In genomic region chr5:4182144-4182543, GRCh38 we compare ENCODE assay signal across 28 cellular contexts.
"Had no signal": no experiment of that assay in that cellular context is flagged by ENCODE, and none has a peak within 500 bp of the region (broad histone marks: within the 10 kb centered on the region; RNA-seq: fewer than 3 reads in every experiment).

No MANE protein-coding gene starts in this region.

- H3K4me3 ChIP-seq: stomach, suprapubic skin, testis, thoracic aorta, thyroid gland, tibial artery, tibial nerve, transverse colon, upper lobe of left lung, upper lobe of right lung, uterus, vagina had no signal

- H3K4me1 Mint-ChIP-seq: stimulated activated effector memory CD8-positive, alpha-beta T cell treated with anti-CD3 and anti-CD28 coated beads, Interleukin-12 subunit alpha, Interleukin-12 subunit beta, amount 100 ng/mL, for 72 hours; stimulated activated memory B cell treated with anti-CD40 and anti-IgM and Interleukin-4, amounts not matched to agents 10 μg/mL and 1 μg/mL and 100 μg/mL, for 72 hours; stimulated activated naive B cell treated with anti-CD40 and anti-IgM and Interleukin-4, amounts not matched to agents 10 μg/mL and 1 μg/mL and 100 μg/mL, for 72 hours; stimulated activated naive CD8-positive, alpha-beta T cell treated with anti-CD3 and anti-CD28 coated beads, Interleukin-15, amount 100 ng/mL, for 72 hours had no signal

- H3K4me3 Mint-ChIP-seq: stimulated activated effector memory CD8-positive, alpha-beta T cell treated with anti-CD3 and anti-CD28 coated beads, Interleukin-12 subunit alpha, Interleukin-12 subunit beta, amount 100 ng/mL, for 72 hours; stimulated activated memory B cell treated with anti-CD40 and anti-IgM and Interleukin-4, amounts not matched to agents 10 μg/mL and 1 μg/mL and 100 μg/mL, for 72 hours; stimulated activated naive B cell treated with anti-CD40 and anti-IgM and Interleukin-4, amounts not matched to agents 10 μg/mL and 1 μg/mL and 100 μg/mL, for 72 hours; stimulated activated naive CD8-positive, alpha-beta T cell treated with anti-CD3 and anti-CD28 coated beads, Interleukin-15, amount 100 ng/mL, for 72 hours; stimulated activated naive CD8-positive, alpha-beta T cell treated with anti-CD3 and anti-CD28 coated beads, Interleukin-15, Interleukin-2, amounts not matched to agents 100 ng/mL and 50 ng/mL, for 24 hours; type B pancreatic cell had no signal

- H3K4me1 ChIP-seq: stomach, suprapubic skin, testis, thyroid gland, tibial artery, tibial nerve, transverse colon, upper lobe of left lung, upper lobe of right lung, uterus, vagina had no signal

- H3K27ac Mint-ChIP-seq: stimulated activated effector memory CD8-positive, alpha-beta T cell treated with anti-CD3 and anti-CD28 coated beads, Interleukin-12 subunit alpha, Interleukin-12 subunit beta, amount 100 ng/mL, for 72 hours; stimulated activated memory B cell treated with anti-CD40 and anti-IgM and Interleukin-4, amounts not matched to agents 10 μg/mL and 1 μg/mL and 100 μg/mL, for 72 hours; stimulated activated naive B cell treated with anti-CD40 and anti-IgM and Interleukin-4, amounts not matched to agents 10 μg/mL and 1 μg/mL and 100 μg/mL, for 72 hours; stimulated activated naive CD8-positive, alpha-beta T cell treated with anti-CD3 and anti-CD28 coated beads, Interleukin-15, amount 100 ng/mL, for 72 hours; stimulated activated naive CD8-positive, alpha-beta T cell treated with anti-CD3 and anti-CD28 coated beads, Interleukin-15, Interleukin-2, amounts not matched to agents 100 ng/mL and 50 ng/mL, for 24 hours; type B pancreatic cell had no signal

- H3K36me3 ChIP-seq: stomach, suprapubic skin, thoracic aorta, thyroid gland, tibial artery, tibial nerve, transverse colon, upper lobe of left lung, upper lobe of right lung, uterus, vagina had no signal

- ATAC-seq: stimulated activated effector memory CD8-positive, alpha-beta T cell treated with anti-CD3 and anti-CD28 coated beads, Interleukin-12 subunit alpha, Interleukin-12 subunit beta, amount 100 ng/mL, for 72 hours; stimulated activated memory B cell treated with anti-CD40 and anti-IgM and Interleukin-4, amounts not matched to agents 10 μg/mL and 1 μg/mL and 100 μg/mL, for 72 hours; stimulated activated naive B cell treated with anti-CD40 and anti-IgM and Interleukin-4, amounts not matched to agents 10 μg/mL and 1 μg/mL and 100 μg/mL, for 72 hours; stimulated activated naive CD8-positive, alpha-beta T cell treated with anti-CD3 and anti-CD28 coated beads, Interleukin-15, amount 100 ng/mL, for 72 hours; stimulated activated naive CD8-positive, alpha-beta T cell treated with anti-CD3 and anti-CD28 coated beads, Interleukin-15, Interleukin-2, amounts not matched to agents 100 U/mL and 50 U/mL, for 24 hours; upper lobe of right lung had no signal

- H3K9me3 ChIP-seq: testis, thyroid gland, tibial artery, uterus had no signal

- H3K27ac ChIP-seq: stomach, suprapubic skin, testis, thoracic aorta, thyroid gland, tibial artery, tibial nerve, transverse colon, upper lobe of left lung, upper lobe of right lung, uterus, vagina had no signal

- H3K36me3 Mint-ChIP-seq: stimulated activated effector memory CD8-positive, alpha-beta T cell treated with anti-CD3 and anti-CD28 coated beads, Interleukin-12 subunit alpha, Interleukin-12 subunit beta, amount 100 ng/mL, for 72 hours; stimulated activated memory B cell treated with anti-CD40 and anti-IgM and Interleukin-4, amounts not matched to agents 10 μg/mL and 1 μg/mL and 100 μg/mL, for 72 hours had no signal

- H3K27me3 ChIP-seq: stomach, suprapubic skin, testis, thyroid gland, tibial artery, tibial nerve, transverse colon, upper lobe of left lung, upper lobe of right lung, uterus, vagina had no signal

- DNase-seq: stimulated activated CD4-positive, alpha-beta T cell treated with anti-CD3 and anti-CD28 coated beads, Interleukin-2, amount 100 ng/mL, for 48 hours; stimulated activated CD4-positive, alpha-beta T cell treated with anti-CD3 and anti-CD28 coated beads, Interleukin-4, amount 100 ng/mL, for 1 hour; stimulated activated CD4-positive, alpha-beta T cell treated with anti-CD3 and anti-CD28 coated beads, Interleukin-4, amount 100 ng/mL, for 24 hours; stimulated activated CD4-positive, alpha-beta T cell treated with anti-CD3 and anti-CD28 coated beads, Interleukin-4, amount 100 ng/mL, for 4 hours; stimulated activated CD8-positive, alpha-beta memory T cell treated with anti-CD3 and anti-CD28 coated beads, Interleukin-4, amount 100 ng/mL, for 48 hours; stimulated activated naive B cell treated with anti-CD40 and anti-IgM and Interleukin-4, amounts not matched to agents 10 μg/mL and 1 μg/mL and 100 μg/mL, for 72 hours; stimulated activated naive CD4-positive, alpha-beta T cell; stimulated activated naive CD4-positive, alpha-beta T cell treated with Interleukin-2 at 50 U/mL for 16 hours; stimulated activated naive CD8-positive, alpha-beta T cell treated with anti-CD3 and anti-CD28 coated beads, Interleukin-15, amount 100 ng/mL, for 72 hours; stimulated activated naive CD8-positive, alpha-beta T cell treated with anti-CD3 and anti-CD28 coated beads, Interleukin-15, Interleukin-2, amounts not matched to agents 100 U/mL and 50 U/mL, for 24 hours; stomach; substantia nigra; testis; thyroid gland; tibial artery; transverse colon; trophoblast cell; upper lobe of left lung; upper lobe of right lung; uterus had no signal

- H3K27me3 Mint-ChIP-seq: stimulated activated memory B cell treated with anti-CD40 and anti-IgM and Interleukin-4, amounts not matched to agents 10 μg/mL and 1 μg/mL and 100 μg/mL, for 72 hours; stimulated activated naive B cell treated with anti-CD40 and anti-IgM and Interleukin-4, amounts not matched to agents 10 μg/mL and 1 μg/mL and 100 μg/mL, for 72 hours; stimulated activated naive CD8-positive, alpha-beta T cell treated with anti-CD3 and anti-CD28 coated beads, Interleukin-15, amount 100 ng/mL, for 72 hours; stimulated activated naive CD8-positive, alpha-beta T cell treated with anti-CD3 and anti-CD28 coated beads, Interleukin-15, Interleukin-2, amounts not matched to agents 100 ng/mL and 50 ng/mL, for 24 hours had no signal
